1 cellular context compared by ENCODE assay signal in the genomic region with DNA sequence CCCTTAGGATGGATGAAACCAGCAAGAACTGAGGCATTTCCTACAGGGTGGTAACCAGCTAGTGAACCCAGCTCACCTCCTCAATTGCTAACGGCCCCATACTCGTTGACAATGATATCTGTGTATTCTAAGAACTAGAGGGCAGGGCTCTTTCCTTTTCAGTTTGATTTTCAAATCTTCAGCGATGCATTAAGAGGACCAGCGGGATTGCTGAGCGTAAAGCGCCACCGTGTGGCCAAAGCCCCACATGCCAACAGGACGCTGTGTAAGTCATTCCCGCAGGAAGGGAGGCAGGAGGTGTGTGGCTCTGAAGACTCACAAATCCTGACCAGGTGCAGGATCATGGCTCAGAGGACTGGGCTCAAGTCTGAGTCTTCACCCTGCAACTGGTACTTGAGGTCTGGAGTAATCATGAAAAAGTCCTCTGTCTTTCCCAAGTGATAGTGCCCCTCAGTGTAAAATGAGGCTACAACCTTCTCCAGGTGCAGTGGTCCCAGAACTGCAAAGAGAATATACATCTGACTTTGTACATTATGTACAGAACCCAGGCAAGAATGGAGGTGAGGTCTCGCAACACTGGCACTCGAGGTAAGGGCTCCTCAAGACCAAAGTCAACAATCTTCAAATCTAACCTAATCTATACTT.
TF ChIP-seq lines count a peak whose summit lies in the region.

No MANE protein-coding gene starts in this region.

TF ChIP-seq in HEK293, 187 proteins besides CTCF, POLR2A, EP300 and RAD21 (continued from another document):
- TF ChIP-seq, protein P1, sequence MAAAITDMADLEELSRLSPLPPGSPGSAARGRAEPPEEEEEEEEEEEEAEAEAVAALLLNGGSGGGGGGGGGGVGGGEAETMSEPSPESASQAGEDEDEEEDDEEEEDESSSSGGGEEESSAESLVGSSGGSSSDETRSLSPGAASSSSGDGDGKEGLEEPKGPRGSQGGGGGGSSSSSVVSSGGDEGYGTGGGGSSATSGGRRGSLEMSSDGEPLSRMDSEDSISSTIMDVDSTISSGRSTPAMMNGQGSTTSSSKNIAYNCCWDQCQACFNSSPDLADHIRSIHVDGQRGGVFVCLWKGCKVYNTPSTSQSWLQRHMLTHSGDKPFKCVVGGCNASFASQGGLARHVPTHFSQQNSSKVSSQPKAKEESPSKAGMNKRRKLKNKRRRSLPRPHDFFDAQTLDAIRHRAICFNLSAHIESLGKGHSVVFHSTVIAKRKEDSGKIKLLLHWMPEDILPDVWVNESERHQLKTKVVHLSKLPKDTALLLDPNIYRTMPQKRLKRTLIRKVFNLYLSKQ (tag by site-specific recombination; IDR thresholded peaks at IDR 0.05; ENCODE audit: borderline replicate concordance) = no peak
- TF ChIP-seq ZNF518A (tag by site-specific recombination; conservative IDR thresholded peaks at IDR 0.05; ENCODE audit: low read depth) (no peak), ZNF623 (tag by site-specific recombination; IDR thresholded peaks at IDR 0.05) (no peak), BCL6B (tag by site-specific recombination; IDR thresholded peaks at IDR 0.05) (peak; percentile 80), KLF17 (tag by site-specific recombination; IDR thresholded peaks at IDR 0.05) (no peak), ZNF660 (tag by site-specific recombination; IDR thresholded peaks at IDR 0.05) (peak; percentile 85), ZFP69B (tag by site-specific recombination; IDR thresholded peaks at IDR 0.05) (0 out of 2 replicates have a peak, but pooled peaks have one; percentile 36), ZNF248 (tag by site-specific recombination; IDR thresholded peaks at IDR 0.05) (no peak), ZNF2 (tag by site-specific recombination; IDR thresholded peaks at IDR 0.05) (0 out of 2 replicates have a peak, but pooled peaks have one; percentile 60), ZBTB11 (tag by site-specific recombination; conservative IDR thresholded peaks at IDR 0.05; ENCODE audit: low read depth) (no peak), ZNF169 (tag by site-specific recombination; IDR thresholded peaks at IDR 0.05) (no peak), SP2 (tag by site-specific recombination; IDR thresholded peaks at IDR 0.05) (no peak), ZNF266 (tag by site-specific recombination; IDR thresholded peaks at IDR 0.05; ENCODE audit: low read depth) (no peak), ZNF10 (tag by site-specific recombination; IDR thresholded peaks at IDR 0.05) (no peak), ZNF157 (tag by site-specific recombination; IDR thresholded peaks at IDR 0.05) (no peak), ZSCAN30 (tag by site-specific recombination; IDR thresholded peaks at IDR 0.05) (0 out of 2 replicates have a peak, but pooled peaks have one; percentile 17), FEZF1 (tag by site-specific recombination; IDR thresholded peaks at IDR 0.05) (no peak), ZNF654 (tag by site-specific recombination; IDR thresholded peaks at IDR 0.05; ENCODE audit: low read depth) (peak; percentile 96), ZFP3 (tag by site-specific recombination; IDR thresholded peaks at IDR 0.05; ENCODE audit: low read depth) (no peak), KLF8 (tag by site-specific recombination; IDR thresholded peaks at IDR 0.05) (no peak), ATF2 (tag by site-specific recombination; IDR thresholded peaks at IDR 0.05; ENCODE audit: low read depth) (no peak)
- TF ChIP-seq, protein P2, sequence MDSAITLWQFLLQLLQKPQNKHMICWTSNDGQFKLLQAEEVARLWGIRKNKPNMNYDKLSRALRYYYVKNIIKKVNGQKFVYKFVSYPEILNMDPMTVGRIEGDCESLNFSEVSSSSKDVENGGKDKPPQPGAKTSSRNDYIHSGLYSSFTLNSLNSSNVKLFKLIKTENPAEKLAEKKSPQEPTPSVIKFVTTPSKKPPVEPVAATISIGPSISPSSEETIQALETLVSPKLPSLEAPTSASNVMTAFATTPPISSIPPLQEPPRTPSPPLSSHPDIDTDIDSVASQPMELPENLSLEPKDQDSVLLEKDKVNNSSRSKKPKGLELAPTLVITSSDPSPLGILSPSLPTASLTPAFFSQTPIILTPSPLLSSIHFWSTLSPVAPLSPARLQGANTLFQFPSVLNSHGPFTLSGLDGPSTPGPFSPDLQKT (IDR thresholded peaks at IDR 0.05; ENCODE audit: borderline replicate concordance, low read depth, low read length) = no peak
- TF ChIP-seq, protein P3, sequence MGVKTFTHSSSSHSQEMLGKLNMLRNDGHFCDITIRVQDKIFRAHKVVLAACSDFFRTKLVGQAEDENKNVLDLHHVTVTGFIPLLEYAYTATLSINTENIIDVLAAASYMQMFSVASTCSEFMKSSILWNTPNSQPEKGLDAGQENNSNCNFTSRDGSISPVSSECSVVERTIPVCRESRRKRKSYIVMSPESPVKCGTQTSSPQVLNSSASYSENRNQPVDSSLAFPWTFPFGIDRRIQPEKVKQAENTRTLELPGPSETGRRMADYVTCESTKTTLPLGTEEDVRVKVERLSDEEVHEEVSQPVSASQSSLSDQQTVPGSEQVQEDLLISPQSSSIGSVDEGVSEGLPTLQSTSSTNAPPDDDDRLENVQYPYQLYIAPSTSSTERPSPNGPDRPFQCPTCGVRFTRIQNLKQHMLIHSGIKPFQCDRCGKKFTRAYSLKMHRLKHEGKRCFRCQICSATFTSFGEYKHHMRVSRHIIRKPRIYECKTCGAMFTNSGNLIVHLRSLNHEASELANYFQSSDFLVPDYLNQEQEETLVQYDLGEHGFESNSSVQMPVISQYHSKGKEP (tag by site-specific recombination; IDR thresholded peaks at IDR 0.05) = 0 out of 2 replicates have a peak, but pooled peaks have one; percentile 24
